ENCODE assay signal across 10 cellular contexts in genomic region chr5:17314907-17315471, GRCh38.
DNase-seq lines count a peak whose midpoint lies in the region; ATAC-seq and TF ChIP-seq lines count a peak whose summit lies in the region.
"Had no signal": no experiment of that assay in that cellular context is flagged by ENCODE, and none has a peak within 500 bp of the region (broad histone marks: within the 10 kb centered on the region; RNA-seq: fewer than 3 reads in every experiment).

No MANE protein-coding gene starts in this region.

- H3K27ac Mint-ChIP-seq in HFFc6: peak overlapping the region; percentile 59; the same call in 1 of the 2 replicates
- no peak overlapping the region for H3K27ac Mint-ChIP-seq in progenitor cell of endocrine pancreas

- POLR2A ChIA-PET in GM10248 (lab: Yijun Ruan, JAX): no interaction called here

- no peaks in the 10 kb centered on the region for H3K36me3 ChIP-seq in body of pancreas (replicated peaks in 1 of 2; ENCODE audit: insufficient read depth in 1 of 2, low read depth in 2 of 2)
- no peaks in the 10 kb centered on the region for H3K36me3 ChIP-seq in ascending aorta
- H3K36me3 ChIP-seq: tibial nerve had no signal

- H3K27ac ChIP-seq in body of pancreas (no peak overlapping the region), ascending aorta (no peak overlapping the region)
- H3K27ac ChIP-seq: tibial nerve had no signal

- no peaks in the 10 kb centered on the region for H3K4me1 ChIP-seq in body of pancreas
- no peaks in the 10 kb centered on the region for H3K4me1 ChIP-seq in ascending aorta

- no peaks in the 10 kb centered on the region for H3K27me3 ChIP-seq in body of pancreas
- H3K27me3 ChIP-seq in ascending aorta: no peaks in the 10 kb centered on the region
- H3K27me3 ChIP-seq: tibial nerve had no signal

- no peak for TF ChIP-seq CTCF in HFFc6 (IDR thresholded peaks at IDR 0.05)
- TF ChIP-seq CTCF in fibroblast of the aortic adventitia (IDR thresholded peaks at IDR 0.05; ENCODE audit: insufficient read depth, low read length): no peak
- TF ChIP-seq CTCF in body of pancreas (IDR thresholded peaks at IDR 0.05): no peak
- no peak for TF ChIP-seq CTCF in GM10248 (IDR thresholded peaks at IDR 0.05; ENCODE audit: control extremely low read depth, extremely low read depth, low read depth, missing control alignments)
- no peak for TF ChIP-seq CTCF in ascending aorta (IDR thresholded peaks at IDR 0.05)
- TF ChIP-seq CTCF in progenitor cell of endocrine pancreas (IDR thresholded peaks at IDR 0.05; ENCODE audit: unreplicated experiment): no peak

- intact Hi-C loops in body of pancreas (cut with DNase I) (no loop called here), ascending aorta (cut with DNase I) (no loop called here)

- H3K4me1 Mint-ChIP-seq in HFFc6 (ENCODE audit: low read depth) (peaks cover 40% of the 10 kb centered on the region), progenitor cell of endocrine pancreas (ENCODE audit: low read depth) (peaks cover 11% of the 10 kb centered on the region)

- H3K4me3 ChIP-seq in fibroblast of the aortic adventitia (ENCODE audit: low read depth, low read length): no peak overlapping the region
- no peak overlapping the region for H3K4me3 ChIP-seq in body of pancreas
- no peak overlapping the region for H3K4me3 ChIP-seq in ascending aorta
- H3K4me3 ChIP-seq: tibial nerve had no signal

- H3K9me3 ChIP-seq in body of pancreas (no peaks in the 10 kb centered on the region), ascending aorta (no peaks in the 10 kb centered on the region)
- H3K9me3 ChIP-seq: tibial nerve had no signal

- H3K4me3 Mint-ChIP-seq in HFFc6 (peak overlapping the region; percentile 29; the same call in 1 of the 2 replicates), progenitor cell of endocrine pancreas (ENCODE audit: low read depth) (no peak overlapping the region)

- DNase-seq in EH (ENCODE audit: low read depth) (peak; percentile 26), HFFc6 (no peak), NCI-H524 treated with DMSO at 0.1 percent for 48 hours (lab: John Stamatoyannopoulos, UW) (peak; percentile 99), fibroblast of the aortic adventitia (ENCODE audit: low read depth) (peak; percentile 60), body of pancreas (no peak), GM10248 (ENCODE audit: extremely low spot score) (no peak), ascending aorta (ENCODE audit: low spot score in 2 of 2) (no peak), progenitor cell of endocrine pancreas (ENCODE audit: low spot score, unreplicated experiment) (no peak)
- DNase-seq: caudate nucleus had no signal

- H3K27me3 Mint-ChIP-seq in HFFc6 (ENCODE audit: insufficient read depth) (peaks cover 5% of the 10 kb centered on the region), progenitor cell of endocrine pancreas (no peaks in the 10 kb centered on the region)

- H3K36me3 Mint-ChIP-seq in HFFc6 (ENCODE audit: low read depth): no peaks in the 10 kb centered on the region
- H3K36me3 Mint-ChIP-seq in progenitor cell of endocrine pancreas (ENCODE audit: insufficient read depth): no peaks in the 10 kb centered on the region

- no peak for TF ChIP-seq POLR2A in body of pancreas (IDR thresholded peaks at IDR 0.05)

- H3K9me3 Mint-ChIP-seq in HFFc6: no peaks in the 10 kb centered on the region
- no peaks in the 10 kb centered on the region for H3K9me3 Mint-ChIP-seq in progenitor cell of endocrine pancreas (ENCODE audit: low read depth)

- CTCF ChIA-PET in GM10248 (lab: Yijun Ruan, JAX): interaction anchor here (0.8 to 1.3 kb wide), 3 partner anchors 29 to 98 kb away, joined by 3 read pairs; no protein-coding TSS in a partner anchor

- WGBS in body of pancreas, 2 donors: 51 to 65% methylated on average over 5 of the region's 5 CpGs

- ATAC-seq in body of pancreas: no peak

Comparison
In these comparisons a context has a peak if more than half of its experiments do, and no peak if none do; other contexts are left out.
1. DNase-seq: peak in EH (single experiment), NCI-H524 treated with DMSO at 0.1 percent for 48 hours (single experiment) and fibroblast of the aortic adventitia (single experiment); none in HFFc6 (single experiment), body of pancreas (0 of 4), GM10248 (single experiment), ascending aorta (0 of 2) and progenitor cell of endocrine pancreas (single experiment).